Comparison of ENCODE assay signal across 7 cellular contexts in the genomic region with DNA sequence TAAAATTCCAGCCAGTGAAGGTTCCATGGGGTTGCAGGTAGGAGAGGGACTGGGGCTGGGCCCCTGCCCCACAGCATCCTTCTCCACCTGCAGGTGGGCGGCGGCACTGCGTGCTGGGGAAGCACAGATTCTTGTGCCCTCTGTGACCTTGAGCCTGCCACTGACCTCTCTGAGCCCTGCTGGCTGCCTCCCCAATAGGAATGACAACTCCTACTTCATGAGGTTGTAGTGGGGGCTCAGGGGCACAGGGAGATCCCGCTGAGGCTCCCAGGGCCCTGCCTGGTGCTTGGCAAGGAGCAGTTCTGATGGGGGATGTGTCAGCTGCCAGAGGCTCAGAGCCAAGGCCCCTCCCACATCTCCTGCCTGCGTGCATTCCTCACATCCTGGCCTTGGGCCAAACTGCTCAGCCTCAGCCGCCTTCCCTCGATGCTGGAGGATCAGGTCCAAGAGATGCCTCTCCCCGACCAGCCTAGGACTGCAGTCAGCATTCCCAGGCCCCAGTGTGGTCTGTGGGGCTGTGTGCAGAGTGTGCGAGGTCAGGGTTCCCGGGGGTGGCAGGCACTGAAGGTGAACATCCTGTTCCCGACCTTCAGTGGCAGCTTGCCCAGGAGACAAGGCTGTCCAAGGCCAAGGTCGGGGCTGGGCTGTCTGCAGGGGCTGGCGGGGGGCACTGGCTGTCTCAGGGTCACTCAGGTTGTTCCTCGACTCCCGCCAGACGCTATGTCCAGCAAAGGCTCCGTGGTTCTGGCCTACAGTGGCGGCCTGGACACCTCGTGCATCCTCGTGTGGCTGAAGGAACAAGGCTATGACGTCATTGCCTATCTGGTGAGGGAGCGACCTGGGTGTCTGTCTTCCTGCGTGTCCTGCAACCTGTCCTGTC. TPM values are rescaled to one million over a fixed set of nuclear protein-coding genes. Genes with fewer than 3 reads are reported as not detected.
DNase-seq lines count a peak whose midpoint lies in the region; ATAC-seq and TF ChIP-seq lines count a peak whose summit lies in the region.

No MANE protein-coding gene starts in this region.

- peaks cover 37% of the 10 kb centered on the region for H3K4me1 ChIP-seq in ovary (ENCODE audit: insufficient read depth)

- TF ChIP-seq CTCF in GM12865 (IDR thresholded peaks at IDR 0.05; ENCODE audit: insufficient read depth, low read depth, low read length, missing control alignments) (peak; percentile 39), ovary (IDR thresholded peaks at IDR 0.05) (peak in 2 of 3 donors; percentile 21 to 52)

- no peak for ATAC-seq in HG03378 (IDR thresholded peaks at IDR 0.05; ENCODE audit: unreplicated experiment)

- 14 to 16% (median 16%) methylated on average over 20 to 23 of the region's 23 CpGs for WGBS in ovary, 3 donors

- no peaks in the 10 kb centered on the region for H3K9me3 ChIP-seq in ovary

- no peaks in the 10 kb centered on the region for H3K36me3 ChIP-seq in ovary

- TF ChIP-seq EP300 in ovary (IDR thresholded peaks at IDR 0.05) = no peak

- H3K27me3 ChIP-seq in ovary = no peaks in the 10 kb centered on the region

- peak overlapping the region; percentile 65 for H3K27ac ChIP-seq in ovary

- H3K4me3 ChIP-seq in GM12865 (ENCODE audit: low read depth, low read length) = no peak overlapping the region
- no peak overlapping the region for H3K4me3 ChIP-seq in ovary

- intact Hi-C loops in ovary (cut with DNase I) = no loop called here

- DNase-seq in GM12865 (ENCODE audit: low read depth) (no peak), NCI-H1105 treated with DMSO at 0.1 percent for 48 hours (lab: John Stamatoyannopoulos, UW) (peak; percentile 90), SW480 (ENCODE audit: low spot score) (peak; percentile 68), fibroblast of peridontal ligament (ENCODE audit: extremely low read depth) (peak; percentile 83), ovary (peak; percentile 95 to 99 (median 98)), KG1 (lab: John Stamatoyannopoulos, UW) (no peak)

- TF ChIP-seq POLR2A in ovary (IDR thresholded peaks at IDR 0.05) = no peak

RNA-seq across cellular contexts. Expression of a gene that starts 7.0 kb away (rescaled TPM):
- 100 to 1,000 TPM in 3 of 7 donors, 10 to 100 TPM in 4; 63.4 to 238 (median 77.4) TPM for total RNA-seq in ovary
- 100 to 1,000 TPM in 1 of 2 donors, 10 to 100 TPM in 1; 87.0 to 141 TPM for polyA plus RNA-seq in ovary

Comparison
In these comparisons a context has a peak if more than half of its experiments do, and no peak if none do; other contexts are left out.
1. DNase-seq: peak in NCI-H1105 treated with DMSO at 0.1 percent for 48 hours (single experiment), SW480 (single experiment), fibroblast of peridontal ligament (single experiment) and ovary (5 of 5); none in GM12865 (single experiment) and KG1 (single experiment).